17 cellular contexts compared by ENCODE assay signal in genomic region chr17:45382226-45382625, GRCh38. TPM values are rescaled to one million over a fixed set of nuclear protein-coding genes. Genes with fewer than 3 reads are reported as not detected.
DNase-seq lines count a peak whose midpoint lies in the region; FAIRE-seq and TF ChIP-seq lines count a peak whose summit lies in the region.
"Had no signal": no experiment of that assay in that cellular context is flagged by ENCODE, and none has a peak within 500 bp of the region (broad histone marks: within the 10 kb centered on the region; RNA-seq: fewer than 3 reads in every experiment).

No MANE protein-coding gene starts in this region.

- peak; percentile 34 for DNase-seq in RWPE1 (ENCODE audit: low spot score)
- DNase-seq in bronchial epithelial cell (ENCODE audit: low read depth) = peak; percentile 88
- DNase-seq in osteoblast (ENCODE audit: insufficient read length, low spot score, missing footprints) = peak; percentile 45
- DNase-seq in testis = no peak
- no peak for DNase-seq in suprapubic skin (ENCODE audit: low spot score in 2 of 2)
- DNase-seq in effector CD8-positive, alpha-beta T cell (lab: John Stamatoyannopoulos, UW) = no peak
- DNase-seq: CD4-positive, alpha-beta memory T cell; DMS79; Kasumi-1; NCI-H1417 treated with DMSO at 0.1 percent for 48 hours; NCI-H2029 treated with DMSO at 0.1 percent for 48 hours; NCI-H345; NCI-H526 treated with DMSO at 0.1 percent for 48 hours had no signal

- H3K9me3 ChIP-seq in HEK293 (ENCODE audit: control insufficient read depth, insufficient read depth, low read depth, low read length) = no peaks in the 10 kb centered on the region
- no peaks in the 10 kb centered on the region for H3K9me3 ChIP-seq in osteoblast (ENCODE audit: low read depth, low read length)
- H3K9me3 ChIP-seq in testis = no peaks in the 10 kb centered on the region
- H3K9me3 ChIP-seq in suprapubic skin = no peaks in the 10 kb centered on the region

- H3K79me2 ChIP-seq in osteoblast (ENCODE audit: insufficient read depth, low read length) = no peaks in the 10 kb centered on the region

- POLR2A ChIA-PET in HEK293 (lab: Yijun Ruan, JAX) (interaction anchor here (1.0 to 1.7 kb wide), 3 partner anchors 37 to 233 kb away, joined by 4 to 7 read pairs (median 4); partner anchors contain the start of genes HEXIM1 and MAP3K14), RWPE1 (lab: Yijun Ruan, JAX; ENCODE audit: low non-redundant PET) (no interaction called here)

- intact Hi-C loops in testis (cut with DNase I; ENCODE audit: low total_unique reads) = loop anchor here (10.0 kb wide), 1 partner anchor 147 kb away; no protein-coding TSS in a partner anchor

- H3K27ac ChIP-seq in HEK293 (ENCODE audit: extremely low read depth, low read depth, low read length) (no peak overlapping the region), RWPE1 (peak overlapping the region; percentile 75), osteoblast (ENCODE audit: low read depth, low read length) (no peak overlapping the region), testis (no peak overlapping the region), suprapubic skin (no peak overlapping the region)

- H3K27me3 ChIP-seq in bronchial epithelial cell (ENCODE audit: control insufficient read depth, insufficient read depth, low read length) (no peaks in the 10 kb centered on the region), osteoblast (ENCODE audit: insufficient read depth, low read length) (no peaks in the 10 kb centered on the region), testis (no peaks in the 10 kb centered on the region), suprapubic skin (no peaks in the 10 kb centered on the region)

- H3K4me3 ChIP-seq in HEK293 (ENCODE audit: low read depth, low read length) (no peak overlapping the region), bronchial epithelial cell (ENCODE audit: low read depth, low read length) (no peak overlapping the region), osteoblast (ENCODE audit: insufficient read depth, low read length) (no peak overlapping the region), testis (no peak overlapping the region), suprapubic skin (no peak overlapping the region)

- CTCF ChIA-PET in HEK293 (lab: Yijun Ruan, JAX) = interaction anchor here (0.7 to 20.6 kb wide), 13 partner anchors 10 to 308 kb away, joined by 3 to 357 read pairs (median 6); partner anchors contain the start of genes ACBD4 and MAP3K14
- CTCF ChIA-PET in RWPE1 (lab: Yijun Ruan, JAX) = interaction anchor here (1.2 to 2.9 kb wide), 3 partner anchors 105 to 247 kb away, joined by 4 to 10 read pairs (median 5); partner anchors contain the start of gene ACBD4

- 53 to 66% methylated on average over 3 of the region's 3 CpGs for WGBS in testis, 2 donors
- 32% methylated on average over 3 of the region's 3 CpGs for WGBS in suprapubic skin

- H2AFZ ChIP-seq in osteoblast (ENCODE audit: low read length) = no peak overlapping the region

- no peak overlapping the region for H3K4me2 ChIP-seq in osteoblast (ENCODE audit: insufficient read depth, low read length)

- H4K20me1 ChIP-seq in osteoblast (ENCODE audit: insufficient read depth, low read length) = no peaks in the 10 kb centered on the region

- H3K36me3 ChIP-seq in HEK293 (ENCODE audit: control insufficient read depth in 2 of 2, insufficient read depth in 1 of 2, low read length in 2 of 2) = no peaks in the 10 kb centered on the region
- H3K36me3 ChIP-seq in bronchial epithelial cell (ENCODE audit: control insufficient read depth, insufficient read depth, low read length) = no peaks in the 10 kb centered on the region
- no peaks in the 10 kb centered on the region for H3K36me3 ChIP-seq in osteoblast (ENCODE audit: insufficient read depth, low read length)
- H3K36me3 ChIP-seq in testis (ENCODE audit: low read depth, missing control alignments) = no peaks in the 10 kb centered on the region
- H3K36me3 ChIP-seq in suprapubic skin = no peaks in the 10 kb centered on the region

- FAIRE-seq in bronchial epithelial cell (lab: Jason Lieb, UNC) = no peak
- FAIRE-seq: G401.6, GM12892, GM19239 had no signal

- no peak for TF ChIP-seq CTCF in HEK293 (tag by site-specific recombination; IDR thresholded peaks at IDR 0.05)
- TF ChIP-seq CTCF in RWPE1 (conservative IDR thresholded peaks at IDR 0.05; ENCODE audit: low read depth) = no peak
- TF ChIP-seq CTCF in bronchial epithelial cell (IDR thresholded peaks at IDR 0.05; ENCODE audit: insufficient read depth, low read length, severe bottlenecking) = no peak
- no peak for TF ChIP-seq CTCF in osteoblast (IDR thresholded peaks at IDR 0.05; ENCODE audit: extremely low read depth, low read depth, low read length)
- no peak for TF ChIP-seq CTCF in testis (IDR thresholded peaks at IDR 0.05)
- no peak for TF ChIP-seq CTCF in suprapubic skin (IDR thresholded peaks at IDR 0.05)

- no peak for TF ChIP-seq EP300 in suprapubic skin (IDR thresholded peaks at IDR 0.05)

- no peaks in the 10 kb centered on the region for H3K4me1 ChIP-seq in HEK293 (ENCODE audit: control insufficient read depth, insufficient read depth, low read length)
- H3K4me1 ChIP-seq in osteoblast (ENCODE audit: insufficient read depth, low read length) = peaks cover 17% of the 10 kb centered on the region
- no peaks in the 10 kb centered on the region for H3K4me1 ChIP-seq in testis
- peaks cover 17% of the 10 kb centered on the region for H3K4me1 ChIP-seq in suprapubic skin

- no peak for TF ChIP-seq POLR2A in testis (IDR thresholded peaks at IDR 0.05)
- no peak for TF ChIP-seq POLR2A in suprapubic skin (IDR thresholded peaks at IDR 0.05)

TF ChIP-seq in HEK293, 187 proteins besides CTCF, POLR2A, EP300 and RAD21 (continues in another document):
- TF ChIP-seq ZEB2 (tag by site-specific recombination; IDR thresholded peaks at IDR 0.05) = peak; percentile 54; the same call in 1 of the 2 replicates
- TF ChIP-seq ZNF830 (tag by site-specific recombination; IDR thresholded peaks at IDR 0.05; ENCODE audit: low read depth) = no peak
- no peak for TF ChIP-seq ZNF140 (tag by site-specific recombination; IDR thresholded peaks at IDR 0.05)
- TF ChIP-seq ZNF157 (tag by site-specific recombination; IDR thresholded peaks at IDR 0.05) = no peak
- TF ChIP-seq ZNF529 (tag by site-specific recombination; IDR thresholded peaks at IDR 0.05; ENCODE audit: insufficient replicate concordance) = no peak
- no peak for TF ChIP-seq ZNF792 (tag by site-specific recombination; IDR thresholded peaks at IDR 0.05)
- no peak for TF ChIP-seq ZNF623 (tag by site-specific recombination; IDR thresholded peaks at IDR 0.05)
- TF ChIP-seq ZBTB48 (tag by site-specific recombination; IDR thresholded peaks at IDR 0.05) = no peak
- no peak for TF ChIP-seq ZBTB7A (tag by site-specific recombination; IDR thresholded peaks at IDR 0.05; ENCODE audit: low read depth)
- no peak for TF ChIP-seq ZNF549 (tag by site-specific recombination; IDR thresholded peaks at IDR 0.05)
- no peak for TF ChIP-seq GFI1B (tag by site-specific recombination; IDR thresholded peaks at IDR 0.05)
- no peak for TF ChIP-seq ZNF561 (tag by site-specific recombination; IDR thresholded peaks at IDR 0.05; ENCODE audit: borderline replicate concordance)
- TF ChIP-seq ZFP37 (tag by site-specific recombination; IDR thresholded peaks at IDR 0.05) = no peak
- TF ChIP-seq KLF17 (tag by site-specific recombination; IDR thresholded peaks at IDR 0.05) = no peak
- no peak for TF ChIP-seq ZBTB6 (tag by site-specific recombination; IDR thresholded peaks at IDR 0.05)
- TF ChIP-seq ZNF473 (tag by site-specific recombination; IDR thresholded peaks at IDR 0.05) = no peak
- 0 out of 2 replicates have a peak, but pooled peaks have one; percentile 16 for TF ChIP-seq SP7 (tag by site-specific recombination; IDR thresholded peaks at IDR 0.05)
- TF ChIP-seq ZNF214 (tag by site-specific recombination; IDR thresholded peaks at IDR 0.05; ENCODE audit: borderline replicate concordance) = no peak
- TF ChIP-seq ZNF19 (tag by site-specific recombination; IDR thresholded peaks at IDR 0.05; ENCODE audit: low read depth) = no peak
- TF ChIP-seq ZXDB (tag by site-specific recombination; IDR thresholded peaks at IDR 0.05) = peak; percentile 66; the same call in 1 of the 2 replicates
- peak; percentile 30; the same call in 1 of the 2 replicates for TF ChIP-seq BCL11B (tag by site-specific recombination; IDR thresholded peaks at IDR 0.05; ENCODE audit: low read depth)

RNA-seq across cellular contexts. Expression of gene ARHGAP27, which starts 50.4 kb away (rescaled TPM):
- total RNA-seq in bronchial epithelial cell = 27.1 and 38.3 TPM in 2 replicates
- 2.9 and 6.2 TPM in 2 replicates for total RNA-seq in osteoblast
- 10 to 100 TPM; 21.4 to 22.8 TPM for total RNA-seq in testis
- polyA plus RNA-seq in testis (ENCODE audit: insufficient read depth, low read depth, low replicate concordance) = 17.7 TPM
- 10 to 100 TPM; 54.4 to 93.6 (median 71.3) TPM for total RNA-seq in suprapubic skin

Comparison
In these comparisons a context has a peak if more than half of its experiments do, and no peak if none do; other contexts are left out.
1. DNase-seq: peak in RWPE1 (single experiment), bronchial epithelial cell (single experiment) and osteoblast (single experiment); none in testis (single experiment), suprapubic skin (0 of 2) and effector CD8-positive, alpha-beta T cell (single experiment).